Comparison of ENCODE assay signal across 8 cellular contexts in genomic region chr9:89564257-89564878, GRCh38. TPM values are rescaled to one million over a fixed set of nuclear protein-coding genes. Genes with fewer than 3 reads are reported as not detected.
DNase-seq lines count a peak whose midpoint lies in the region; ATAC-seq and TF ChIP-seq lines count a peak whose summit lies in the region.

No MANE protein-coding gene starts in this region.

- H3K4me3 Mint-ChIP-seq in immature natural killer cell: no peak overlapping the region

- no peaks in the 10 kb centered on the region for H3K4me1 Mint-ChIP-seq in immature natural killer cell

- no peaks in the 10 kb centered on the region for H3K27me3 ChIP-seq in Peyer's patch

- H3K4me3 ChIP-seq in mucosa of descending colon: no peak overlapping the region
- H3K4me3 ChIP-seq in Peyer's patch: no peak overlapping the region

- no peaks in the 10 kb centered on the region for H3K9me3 Mint-ChIP-seq in immature natural killer cell

- no peak overlapping the region for H3K27ac ChIP-seq in Peyer's patch

- intact Hi-C loops in mucosa of descending colon (cut with DNase I, micrococcal nuclease): no loop called here

- DNase-seq in NCI-H748 (lab: John Stamatoyannopoulos, UW; ENCODE audit: unreplicated experiment) (peak; percentile 67), NCI-H748 treated with DMSO at 0.1 percent for 48 hours (lab: John Stamatoyannopoulos, UW) (no peak), SHP77 treated with DMSO at 0.1 percent for 48 hours (lab: John Stamatoyannopoulos, UW) (peak; percentile 79), mucosa of descending colon (no peak), immature natural killer cell (no peak), Peyer's patch (no peak)

- no peak for TF ChIP-seq POLR2A in Peyer's patch (IDR thresholded peaks at IDR 0.05)

- TF ChIP-seq CTCF in mucosa of descending colon (IDR thresholded peaks at IDR 0.05): no peak
- TF ChIP-seq CTCF in Peyer's patch (IDR thresholded peaks at IDR 0.05): peak in 1 of 6 experiments; percentile 22

- H3K36me3 ChIP-seq in mucosa of descending colon (ENCODE audit: low read depth): no peaks in the 10 kb centered on the region
- H3K36me3 ChIP-seq in Peyer's patch: no peaks in the 10 kb centered on the region

- ATAC-seq in HG03432 (IDR thresholded peaks at IDR 0.05; ENCODE audit: unreplicated experiment) (peak; percentile 73), mucosa of descending colon (peak; percentile 81), HG02571 (IDR thresholded peaks at IDR 0.05; ENCODE audit: unreplicated experiment) (no peak)

- H3K27me3 Mint-ChIP-seq in immature natural killer cell (ENCODE audit: low read depth in 3 of 3): peaks cover 2 to 10% (median 7%) of the 10 kb centered on the region in 3 donors

- no peaks in the 10 kb centered on the region for H3K9me3 ChIP-seq in mucosa of descending colon
- H3K9me3 ChIP-seq in Peyer's patch: peaks cover 0 to 2% (median 0%) of the 10 kb centered on the region in 4 donors

- H3K4me1 ChIP-seq in mucosa of descending colon (ENCODE audit: low read depth): no peaks in the 10 kb centered on the region
- H3K4me1 ChIP-seq in Peyer's patch: no peaks in the 10 kb centered on the region

- no peak overlapping the region for H3K27ac Mint-ChIP-seq in immature natural killer cell

- H3K36me3 Mint-ChIP-seq in immature natural killer cell: no peaks in the 10 kb centered on the region

RNA-seq across cellular contexts. Expression of gene GADD45G, which starts 40.4 kb away (rescaled TPM):
- total RNA-seq in mucosa of descending colon (10 to 100 TPM in 1 of 3 donors, 1 to 10 TPM in 2; 5.4 to 18.4 (median 6.6) TPM), Peyer's patch (10 to 100 TPM in 3 of 4 donors, 1 to 10 TPM in 1; 8.7 to 37.1 (median 12.8) TPM)
- polyA plus RNA-seq in immature natural killer cell: 1 to 10 TPM in 2 of 3 donors, not detected in 1; 1.6 to 2.3 TPM

Comparison
In these comparisons a context has a peak if more than half of its experiments do, and no peak if none do; other contexts are left out.
1. DNase-seq: peak in NCI-H748 (single experiment) and SHP77 treated with DMSO at 0.1 percent for 48 hours (single experiment); none in NCI-H748 treated with DMSO at 0.1 percent for 48 hours (single experiment), mucosa of descending colon (0 of 3), immature natural killer cell (0 of 3) and Peyer's patch (0 of 3).